Comparison of ENCODE assay signal across 1 cellular context in genomic region chr12:991350-992278, GRCh38.
TF ChIP-seq lines count a peak whose summit lies in the region.

No MANE protein-coding gene starts in this region.

TF ChIP-seq in HEK293, 187 proteins besides CTCF, POLR2A, EP300 and RAD21 (continued from another document):
- TF ChIP-seq ZNF518A (tag by site-specific recombination; conservative IDR thresholded peaks at IDR 0.05; ENCODE audit: low read depth), result no peak
- no peak for TF ChIP-seq ZSCAN18 (tag by site-specific recombination; IDR thresholded peaks at IDR 0.05)
- no peak for TF ChIP-seq ZNF394 (tag by site-specific recombination; IDR thresholded peaks at IDR 0.05; ENCODE audit: borderline replicate concordance)
- TF ChIP-seq KLF16 (tag by site-specific recombination; IDR thresholded peaks at IDR 0.05), result peak; percentile 38; the same call in 1 of the 2 replicates
- no peak for TF ChIP-seq ZNF362 (tag by site-specific recombination; IDR thresholded peaks at IDR 0.05)
- no peak for TF ChIP-seq ZNF558 (tag by site-specific recombination; IDR thresholded peaks at IDR 0.05)
- TF ChIP-seq HIC1 (tag by site-specific recombination; IDR thresholded peaks at IDR 0.05), result no peak
- no peak for TF ChIP-seq BCL6B (tag by site-specific recombination; IDR thresholded peaks at IDR 0.05)
- peak; percentile 26 for TF ChIP-seq ZFP69B (tag by site-specific recombination; IDR thresholded peaks at IDR 0.05)
- no peak for TF ChIP-seq ZNF114 (tag by site-specific recombination; IDR thresholded peaks at IDR 0.05)
- peak; percentile 60; the same call in 1 of the 2 replicates for TF ChIP-seq MZF1 (tag by site-specific recombination; IDR thresholded peaks at IDR 0.05; ENCODE audit: borderline replicate concordance)
- TF ChIP-seq ZNF121 (tag by site-specific recombination; IDR thresholded peaks at IDR 0.05), result no peak
- TF ChIP-seq KLF1 (tag by site-specific recombination; IDR thresholded peaks at IDR 0.05), result peak; percentile 98
- no peak for TF ChIP-seq ZNF621 (tag by site-specific recombination; IDR thresholded peaks at IDR 0.05)
- peak; percentile 81 for TF ChIP-seq PATZ1 (tag by site-specific recombination; IDR thresholded peaks at IDR 0.05)
- no peak for TF ChIP-seq SCRT1 (tag by site-specific recombination; IDR thresholded peaks at IDR 0.05; ENCODE audit: borderline replicate concordance)
- peak; percentile 54; the same call in 1 of the 2 replicates for TF ChIP-seq ZEB2 (tag by site-specific recombination; IDR thresholded peaks at IDR 0.05)
- TF ChIP-seq ZNF48 (tag by site-specific recombination; IDR thresholded peaks at IDR 0.05), result no peak
- TF ChIP-seq ZXDB (tag by site-specific recombination; IDR thresholded peaks at IDR 0.05), result no peak
- no peak for TF ChIP-seq ZNF514 (tag by site-specific recombination; IDR thresholded peaks at IDR 0.05)
- TF ChIP-seq ZNF433 (tag by site-specific recombination; IDR thresholded peaks at IDR 0.05; ENCODE audit: low read depth), result no peak
- peak; percentile 72 for TF ChIP-seq ZNF692 (tag by site-specific recombination; IDR thresholded peaks at IDR 0.05)
- TF ChIP-seq ZBTB21 (tag by site-specific recombination; IDR thresholded peaks at IDR 0.05), result no peak
- TF ChIP-seq ZNF510 (tag by site-specific recombination; IDR thresholded peaks at IDR 0.05; ENCODE audit: insufficient replicate concordance), result no peak
- no peak for TF ChIP-seq ZNF843 (tag by site-specific recombination; IDR thresholded peaks at IDR 0.05)
- 0 out of 2 replicates have a peak, but pooled peaks have one; percentile 18 for TF ChIP-seq ZNF324 (tag by site-specific recombination; IDR thresholded peaks at IDR 0.05)
- peak; percentile 14; the same call in 1 of the 2 replicates for TF ChIP-seq ZNF341 (tag by site-specific recombination; IDR thresholded peaks at IDR 0.05; ENCODE audit: low read depth)
- TF ChIP-seq ZNF76 (tag by site-specific recombination; IDR thresholded peaks at IDR 0.05; ENCODE audit: borderline replicate concordance, low read depth), result no peak
- TF ChIP-seq ZNF629 (tag by site-specific recombination; IDR thresholded peaks at IDR 0.05), result peak; percentile 23; the same call in 1 of the 2 replicates
- no peak for TF ChIP-seq PRDM2 (tag by site-specific recombination; IDR thresholded peaks at IDR 0.05; ENCODE audit: borderline replicate concordance)
- TF ChIP-seq ZNF580 (tag by site-specific recombination; IDR thresholded peaks at IDR 0.05), result no peak
- TF ChIP-seq ZNF335 (tag by site-specific recombination; conservative IDR thresholded peaks at IDR 0.05), result peak; percentile 81
